ENCODE assay signal across 28 cellular contexts in the genomic region with DNA sequence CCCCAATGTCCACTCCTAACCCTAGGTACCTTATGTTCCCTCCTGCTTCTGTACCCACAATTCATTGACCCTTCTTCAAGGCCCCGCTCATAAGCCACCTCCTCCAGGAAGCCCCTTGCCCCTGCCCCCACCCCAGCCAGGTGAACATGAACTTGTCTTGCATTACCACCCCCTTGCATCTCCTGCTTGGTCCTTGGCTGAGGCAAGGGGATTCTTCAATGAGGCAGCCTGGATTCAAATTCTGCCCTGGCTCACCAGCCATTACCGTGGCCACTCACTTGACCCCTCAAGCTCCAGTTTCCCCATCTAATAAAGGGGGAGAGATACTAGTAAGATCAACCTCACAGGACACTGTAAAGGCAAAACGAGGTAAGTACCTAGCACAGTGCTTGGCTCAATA.
"Had no signal": no experiment of that assay in that cellular context is flagged by ENCODE, and none has a peak within 500 bp of the region (broad histone marks: within the 10 kb centered on the region; RNA-seq: fewer than 3 reads in every experiment).

No MANE protein-coding gene starts in this region.

- H3K4me3 Mint-ChIP-seq: stimulated activated effector memory CD8-positive, alpha-beta T cell treated with anti-CD3 and anti-CD28 coated beads, Interleukin-12 subunit alpha, Interleukin-12 subunit beta, amount 100 ng/mL, for 72 hours; stimulated activated memory B cell treated with anti-CD40 and anti-IgM and Interleukin-4, amounts not matched to agents 10 μg/mL and 1 μg/mL and 100 μg/mL, for 72 hours; stimulated activated naive B cell treated with anti-CD40 and anti-IgM and Interleukin-4, amounts not matched to agents 10 μg/mL and 1 μg/mL and 100 μg/mL, for 72 hours; stimulated activated naive CD8-positive, alpha-beta T cell treated with anti-CD3 and anti-CD28 coated beads, Interleukin-15, amount 100 ng/mL, for 72 hours; stimulated activated naive CD8-positive, alpha-beta T cell treated with anti-CD3 and anti-CD28 coated beads, Interleukin-15, Interleukin-2, amounts not matched to agents 100 ng/mL and 50 ng/mL, for 24 hours; type B pancreatic cell had no signal

- H3K27me3 ChIP-seq: testis, thyroid gland, tibial artery, transverse colon, upper lobe of left lung, upper lobe of right lung, uterus, vagina had no signal

- ATAC-seq: stimulated activated effector memory CD8-positive, alpha-beta T cell treated with anti-CD3 and anti-CD28 coated beads, Interleukin-12 subunit alpha, Interleukin-12 subunit beta, amount 100 ng/mL, for 72 hours; stimulated activated memory B cell treated with anti-CD40 and anti-IgM and Interleukin-4, amounts not matched to agents 10 μg/mL and 1 μg/mL and 100 μg/mL, for 72 hours; stimulated activated naive B cell treated with anti-CD40 and anti-IgM and Interleukin-4, amounts not matched to agents 10 μg/mL and 1 μg/mL and 100 μg/mL, for 72 hours; stimulated activated naive CD8-positive, alpha-beta T cell treated with anti-CD3 and anti-CD28 coated beads, Interleukin-15, amount 100 ng/mL, for 72 hours; stimulated activated naive CD8-positive, alpha-beta T cell treated with anti-CD3 and anti-CD28 coated beads, Interleukin-15, Interleukin-2, amounts not matched to agents 100 U/mL and 50 U/mL, for 24 hours; upper lobe of right lung had no signal

- H3K27ac ChIP-seq: stomach, suprapubic skin, testis, thoracic aorta, thyroid gland, tibial artery, tibial nerve, transverse colon, upper lobe of left lung, upper lobe of right lung, uterus, vagina had no signal

- H3K9me3 Mint-ChIP-seq: stimulated activated effector memory CD8-positive, alpha-beta T cell treated with anti-CD3 and anti-CD28 coated beads, Interleukin-12 subunit alpha, Interleukin-12 subunit beta, amount 100 ng/mL, for 72 hours; stimulated activated memory B cell treated with anti-CD40 and anti-IgM and Interleukin-4, amounts not matched to agents 10 μg/mL and 1 μg/mL and 100 μg/mL, for 72 hours; stimulated activated naive B cell treated with anti-CD40 and anti-IgM and Interleukin-4, amounts not matched to agents 10 μg/mL and 1 μg/mL and 100 μg/mL, for 72 hours; stimulated activated naive CD8-positive, alpha-beta T cell treated with anti-CD3 and anti-CD28 coated beads, Interleukin-15, amount 100 ng/mL, for 72 hours; stimulated activated naive CD8-positive, alpha-beta T cell treated with anti-CD3 and anti-CD28 coated beads, Interleukin-15, Interleukin-2, amounts not matched to agents 100 ng/mL and 50 ng/mL, for 24 hours; type B pancreatic cell had no signal

- H3K9me3 ChIP-seq: stomach, suprapubic skin, testis, thoracic aorta, thyroid gland, tibial artery, tibial nerve, transverse colon, upper lobe of left lung, upper lobe of right lung, uterus, vagina had no signal

- H3K36me3 Mint-ChIP-seq: stimulated activated effector memory CD8-positive, alpha-beta T cell treated with anti-CD3 and anti-CD28 coated beads, Interleukin-12 subunit alpha, Interleukin-12 subunit beta, amount 100 ng/mL, for 72 hours; stimulated activated memory B cell treated with anti-CD40 and anti-IgM and Interleukin-4, amounts not matched to agents 10 μg/mL and 1 μg/mL and 100 μg/mL, for 72 hours; stimulated activated naive B cell treated with anti-CD40 and anti-IgM and Interleukin-4, amounts not matched to agents 10 μg/mL and 1 μg/mL and 100 μg/mL, for 72 hours; type B pancreatic cell had no signal

- H3K4me3 ChIP-seq: stomach, suprapubic skin, testis, thoracic aorta, thyroid gland, tibial artery, tibial nerve, transverse colon, upper lobe of left lung, upper lobe of right lung, uterus, vagina had no signal

- H3K4me1 Mint-ChIP-seq: stimulated activated effector memory CD8-positive, alpha-beta T cell treated with anti-CD3 and anti-CD28 coated beads, Interleukin-12 subunit alpha, Interleukin-12 subunit beta, amount 100 ng/mL, for 72 hours; stimulated activated memory B cell treated with anti-CD40 and anti-IgM and Interleukin-4, amounts not matched to agents 10 μg/mL and 1 μg/mL and 100 μg/mL, for 72 hours; stimulated activated naive B cell treated with anti-CD40 and anti-IgM and Interleukin-4, amounts not matched to agents 10 μg/mL and 1 μg/mL and 100 μg/mL, for 72 hours; stimulated activated naive CD8-positive, alpha-beta T cell treated with anti-CD3 and anti-CD28 coated beads, Interleukin-15, amount 100 ng/mL, for 72 hours had no signal

- H3K36me3 ChIP-seq: stomach, suprapubic skin, thoracic aorta, thyroid gland, tibial artery, tibial nerve, transverse colon, upper lobe of left lung, upper lobe of right lung, uterus, vagina had no signal

- DNase-seq: stimulated activated CD4-positive, alpha-beta T cell treated with anti-CD3 and anti-CD28 coated beads, Interleukin-2, amount 100 ng/mL, for 48 hours; stimulated activated CD4-positive, alpha-beta T cell treated with anti-CD3 and anti-CD28 coated beads, Interleukin-4, amount 100 ng/mL, for 1 hour; stimulated activated CD4-positive, alpha-beta T cell treated with anti-CD3 and anti-CD28 coated beads, Interleukin-4, amount 100 ng/mL, for 24 hours; stimulated activated CD4-positive, alpha-beta T cell treated with anti-CD3 and anti-CD28 coated beads, Interleukin-4, amount 100 ng/mL, for 4 hours; stimulated activated CD8-positive, alpha-beta memory T cell treated with anti-CD3 and anti-CD28 coated beads, Interleukin-4, amount 100 ng/mL, for 48 hours; stimulated activated naive B cell treated with anti-CD40 and anti-IgM and Interleukin-4, amounts not matched to agents 10 μg/mL and 1 μg/mL and 100 μg/mL, for 72 hours; stimulated activated naive CD4-positive, alpha-beta T cell; stimulated activated naive CD4-positive, alpha-beta T cell treated with Interleukin-2 at 50 U/mL for 16 hours; stimulated activated naive CD8-positive, alpha-beta T cell treated with anti-CD3 and anti-CD28 coated beads, Interleukin-15, amount 100 ng/mL, for 72 hours; stimulated activated naive CD8-positive, alpha-beta T cell treated with anti-CD3 and anti-CD28 coated beads, Interleukin-15, Interleukin-2, amounts not matched to agents 100 U/mL and 50 U/mL, for 24 hours; stomach; substantia nigra; testis; thyroid gland; tibial artery; transverse colon; trophoblast cell; upper lobe of left lung; upper lobe of right lung; uterus had no signal

- H3K27ac Mint-ChIP-seq: stimulated activated effector memory CD8-positive, alpha-beta T cell treated with anti-CD3 and anti-CD28 coated beads, Interleukin-12 subunit alpha, Interleukin-12 subunit beta, amount 100 ng/mL, for 72 hours; stimulated activated memory B cell treated with anti-CD40 and anti-IgM and Interleukin-4, amounts not matched to agents 10 μg/mL and 1 μg/mL and 100 μg/mL, for 72 hours; stimulated activated naive B cell treated with anti-CD40 and anti-IgM and Interleukin-4, amounts not matched to agents 10 μg/mL and 1 μg/mL and 100 μg/mL, for 72 hours; stimulated activated naive CD8-positive, alpha-beta T cell treated with anti-CD3 and anti-CD28 coated beads, Interleukin-15, amount 100 ng/mL, for 72 hours; stimulated activated naive CD8-positive, alpha-beta T cell treated with anti-CD3 and anti-CD28 coated beads, Interleukin-15, Interleukin-2, amounts not matched to agents 100 ng/mL and 50 ng/mL, for 24 hours; type B pancreatic cell had no signal

- H3K4me1 ChIP-seq: suprapubic skin, testis, thyroid gland, transverse colon, upper lobe of left lung, upper lobe of right lung, uterus, vagina had no signal
